11 cellular contexts compared by ENCODE assay signal in the genomic region with DNA sequence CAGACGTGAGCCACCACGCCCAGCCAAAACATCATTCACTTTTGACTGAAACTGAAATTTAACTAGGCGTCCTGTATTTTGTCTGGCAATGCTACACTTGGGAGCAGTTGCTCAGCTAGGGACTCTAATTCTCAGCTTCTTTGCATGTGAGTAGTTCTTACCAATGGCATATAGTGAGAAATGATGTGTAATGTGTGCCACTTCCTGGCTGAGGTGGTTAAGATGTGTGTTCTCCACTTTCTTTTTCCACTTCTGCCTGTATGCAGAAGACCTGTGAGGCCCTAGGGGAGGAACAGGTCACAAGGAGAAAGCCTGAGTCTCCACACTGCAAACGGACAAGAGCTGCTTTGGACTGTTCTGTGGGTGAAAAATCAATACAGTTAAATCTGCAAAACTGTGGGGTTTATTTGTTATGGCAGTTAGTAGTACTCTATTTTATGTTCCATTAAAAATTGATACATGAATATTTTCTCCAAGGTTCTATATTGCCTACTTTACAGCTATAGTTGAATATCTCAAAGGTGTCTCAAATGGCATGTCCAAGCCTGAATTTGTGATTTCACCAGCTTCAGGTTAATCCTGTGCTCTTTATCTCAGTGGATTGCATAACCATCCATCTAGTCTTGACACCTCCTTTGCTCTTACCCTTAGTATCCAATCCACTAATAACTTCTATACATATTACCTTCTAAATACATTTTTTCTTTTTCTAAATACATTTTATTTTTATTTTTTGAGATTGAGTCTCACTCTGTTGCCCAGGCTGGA. TPM values are rescaled to one million over a fixed set of nuclear protein-coding genes. Genes with fewer than 3 reads are reported as not detected.
A peak's percentile ranks its signal among the peaks of the same experiment; 100 is the strongest.
DNase-seq lines count a peak whose midpoint lies in the region; ATAC-seq lines count a peak whose summit lies in the region.
"Had no signal": no experiment of that assay in that cellular context is flagged by ENCODE, and none has a peak within 500 bp of the region (broad histone marks: within the 10 kb centered on the region; RNA-seq: fewer than 3 reads in every experiment).

No MANE protein-coding gene starts in this region.

- peaks cover 0 to 2% of the 10 kb centered on the region in 2 donors for H3K36me3 Mint-ChIP-seq in activated T-cell treated with anti-CD3 and anti-CD28 coated beads, Interleukin-2, amount 50 U/mL, for 72 hours (ENCODE audit: insufficient read depth in 2 of 2)
- H3K36me3 Mint-ChIP-seq: CD4-positive, CD25-positive, alpha-beta regulatory T cell had no signal

- no peak overlapping the region for H3K27ac Mint-ChIP-seq in activated T-cell treated with anti-CD3 and anti-CD28 coated beads, Interleukin-2, amount 50 U/mL, for 72 hours
- H3K27ac Mint-ChIP-seq: CD4-positive, CD25-positive, alpha-beta regulatory T cell had no signal

- ATAC-seq in GM18499 (IDR thresholded peaks at IDR 0.05; ENCODE audit: insufficient read depth, unreplicated experiment) (peak; percentile 92), GM19452 (IDR thresholded peaks at IDR 0.05; ENCODE audit: unreplicated experiment) (peak; percentile 95), HG03045 (IDR thresholded peaks at IDR 0.05; ENCODE audit: unreplicated experiment) (peak; percentile 75), left lobe of liver (no peak)
- peak; percentile 99 for ATAC-seq in activated T-cell treated with anti-CD3 and anti-CD28 coated beads, Interleukin-2, amount 50 U/mL, for 72 hours (replicated peaks in 1 of 2)

- DNase-seq in activated T-cell treated with anti-CD3 and anti-CD28 coated beads, Interleukin-2, amount 50 U/mL, for 72 hours = peak; percentile 38 to 40
- DNase-seq in ureter (ENCODE audit: low spot score) (no peak), Kasumi-1 (lab: John Stamatoyannopoulos, UW) (no peak), left lobe of liver (ENCODE audit: low spot score) (no peak), dedifferentiated amniotic fluid mesenchymal stem cell (ENCODE audit: extremely low spot score) (no peak)
- DNase-seq: islet precursor cell, NCI-H1048 had no signal

- peaks cover 49% of the 10 kb centered on the region for H3K27me3 Mint-ChIP-seq in activated T-cell treated with anti-CD3 and anti-CD28 coated beads, Interleukin-2, amount 50 U/mL, for 72 hours (ENCODE audit: low read depth)

- peaks cover 19% of the 10 kb centered on the region for H3K4me1 Mint-ChIP-seq in activated T-cell treated with anti-CD3 and anti-CD28 coated beads, Interleukin-2, amount 50 U/mL, for 72 hours (ENCODE audit: low read depth)

- no peaks in the 10 kb centered on the region for H3K9me3 Mint-ChIP-seq in activated T-cell treated with anti-CD3 and anti-CD28 coated beads, Interleukin-2, amount 50 U/mL, for 72 hours

- no peak overlapping the region for H3K4me3 Mint-ChIP-seq in activated T-cell treated with anti-CD3 and anti-CD28 coated beads, Interleukin-2, amount 50 U/mL, for 72 hours
- H3K4me3 Mint-ChIP-seq: CD4-positive, CD25-positive, alpha-beta regulatory T cell had no signal

RNA-seq across cellular contexts. Expression of gene NR1D2, which starts 59.3 kb away (rescaled TPM):
- 1 to 10 TPM; 5.6 to 8.7 TPM for total RNA-seq in activated T-cell treated with anti-CD3 and anti-CD28 coated beads, Interleukin-2, amount 50 U/mL, for 72 hours
- total RNA-seq in ureter = 41.4 TPM
- total RNA-seq in left lobe of liver = 20.1 TPM

Comparison
In these comparisons a context has a peak if more than half of its experiments do, and no peak if none do; other contexts are left out.
1. DNase-seq: peak in activated T-cell treated with anti-CD3 and anti-CD28 coated beads, Interleukin-2, amount 50 U/mL, for 72 hours (2 of 2); none in ureter (single experiment), Kasumi-1 (0 of 2), left lobe of liver (single experiment) and dedifferentiated amniotic fluid mesenchymal stem cell (single experiment).